8 cellular contexts compared by ENCODE assay signal in genomic region chr2:222655406-222655747, GRCh38. TPM values are rescaled to one million over a fixed set of nuclear protein-coding genes. Genes with fewer than 3 reads are reported as not detected.
DNase-seq lines count a peak whose midpoint lies in the region; ATAC-seq and TF ChIP-seq lines count a peak whose summit lies in the region.

No MANE protein-coding gene starts in this region.

- no peaks in the 10 kb centered on the region for H3K9me3 Mint-ChIP-seq in activated CD4-positive, alpha-beta memory T cell treated with anti-CD3 and anti-CD28 coated beads, Interleukin-2, amount 10 ng/mL, durations not matched to agents 7 days and 5 days

- peaks cover 20% of the 10 kb centered on the region for H3K36me3 Mint-ChIP-seq in activated CD4-positive, alpha-beta memory T cell treated with anti-CD3 and anti-CD28 coated beads, Interleukin-2, amount 10 ng/mL, durations not matched to agents 7 days and 5 days (ENCODE audit: low read depth)

- WGBS in sigmoid colon, 2 donors = 0 to 1% methylated on average over 14 of the region's 14 CpGs

- H3K4me3 Mint-ChIP-seq in activated CD4-positive, alpha-beta memory T cell treated with anti-CD3 and anti-CD28 coated beads, Interleukin-2, amount 10 ng/mL, durations not matched to agents 7 days and 5 days = peak overlapping the region; percentile 95

- TF ChIP-seq CTCF in sigmoid colon (IDR thresholded peaks at IDR 0.05) = no peak

- intact Hi-C loops in left cardiac atrium (cut with DNase I) (no loop called here), sigmoid colon (cut with DNase I) (loop anchor here (5.0 kb wide), 1 partner anchor 207 kb away; the partner anchor contains the start of gene ACSL3)

- CTCF ChIA-PET in activated CD4-positive, alpha-beta memory T cell treated with anti-CD3 and anti-CD28 coated beads, Interleukin-2, amount 10 ng/mL, durations not matched to agents 7 days and 5 days (lab: Charles Lee) = interaction anchor here (0.7 to 2.7 kb wide), 5 partner anchors 8 to 337 kb away, joined by 3 to 12 read pairs (median 5); no protein-coding TSS in a partner anchor

- no peak for TF ChIP-seq EP300 in sigmoid colon (IDR thresholded peaks at IDR 0.05)

- H3K27ac ChIP-seq in sigmoid colon = peak overlapping the region; percentile 79 to 87 (median 84)

- peak overlapping the region; percentile 85 for H3K27ac Mint-ChIP-seq in activated CD4-positive, alpha-beta memory T cell treated with anti-CD3 and anti-CD28 coated beads, Interleukin-2, amount 10 ng/mL, durations not matched to agents 7 days and 5 days

- H3K4me3 ChIP-seq in sigmoid colon = peak overlapping the region; percentile 56 to 93 (median 82)

- no peaks in the 10 kb centered on the region for H3K9me3 ChIP-seq in sigmoid colon

- no peak for TF ChIP-seq POLR2A in sigmoid colon (IDR thresholded peaks at IDR 0.05)

- POLR2A ChIA-PET in activated CD4-positive, alpha-beta memory T cell treated with anti-CD3 and anti-CD28 coated beads, Interleukin-2, amount 10 ng/mL, durations not matched to agents 7 days and 5 days (lab: Charles Lee) = interaction anchor here (0.6 to 2.4 kb wide), 9 partner anchors 13 to 356 kb away, joined by 3 to 13 read pairs (median 3); partner anchors contain the start of gene ACSL3

- H3K4me1 ChIP-seq in sigmoid colon = peaks cover 0 to 30% (median 20%) of the 10 kb centered on the region in 4 donors

- H3K27me3 Mint-ChIP-seq in activated CD4-positive, alpha-beta memory T cell treated with anti-CD3 and anti-CD28 coated beads, Interleukin-2, amount 10 ng/mL, durations not matched to agents 7 days and 5 days = no peaks in the 10 kb centered on the region

- ATAC-seq in GM21737 (IDR thresholded peaks at IDR 0.05; ENCODE audit: unreplicated experiment) (peak; percentile 9), left cardiac atrium (peak; percentile 4 to 27)

- H3K4me1 Mint-ChIP-seq in activated CD4-positive, alpha-beta memory T cell treated with anti-CD3 and anti-CD28 coated beads, Interleukin-2, amount 10 ng/mL, durations not matched to agents 7 days and 5 days = peaks cover 50% of the 10 kb centered on the region

- peak; percentile 21 for DNase-seq in GDM1 (lab: John Stamatoyannopoulos, UW)
- DNase-seq in M059J (ENCODE audit: low read depth) = peak; percentile 56
- no peak for DNase-seq in activated CD4-positive, alpha-beta memory T cell treated with anti-CD3 and anti-CD28 coated beads, Interleukin-2, amount 10 ng/mL, durations not matched to agents 7 days and 5 days
- DNase-seq in left cardiac atrium = no peak
- no peak for DNase-seq in sigmoid colon
- DNase-seq in NCI-H2107 treated with DMSO at 0.1 percent for 48 hours (lab: John Stamatoyannopoulos, UW; ENCODE audit: unreplicated experiment) = no peak
- DNase-seq in Ammon's horn (ENCODE audit: low spot score) = no peak

- no peaks in the 10 kb centered on the region for H3K27me3 ChIP-seq in sigmoid colon

- no peaks in the 10 kb centered on the region for H3K36me3 ChIP-seq in sigmoid colon

RNA-seq across cellular contexts. Expression of gene FARSB, which starts 0.5 kb away (rescaled TPM):
- total RNA-seq in M059J (2014; rRNA removed; shearing (Covaris generic)) = 27.4 and 32.3 TPM in 2 replicates
- 10 to 100 TPM; 20.8 to 21.5 TPM for total RNA-seq in activated CD4-positive, alpha-beta memory T cell treated with anti-CD3 and anti-CD28 coated beads, Interleukin-2, amount 10 ng/mL, durations not matched to agents 7 days and 5 days
- total RNA-seq in left cardiac atrium (10 to 100 TPM; 13.8 to 23.2 TPM), sigmoid colon (10 to 100 TPM in 3 of 4 donors, 1 to 10 TPM in 1; 8.3 to 15.6 (median 15.3) TPM)
- 10 to 100 TPM; 11.4 to 23.0 (median 12.9) TPM for polyA plus RNA-seq in sigmoid colon

RNA-seq across cellular contexts. Expression of gene MOGAT1, which starts 16.1 kb away (rescaled TPM):
- total RNA-seq in M059J (2014; rRNA removed; shearing (Covaris generic)) = not detected in 2 replicates
- not detected for total RNA-seq in activated CD4-positive, alpha-beta memory T cell treated with anti-CD3 and anti-CD28 coated beads, Interleukin-2, amount 10 ng/mL, durations not matched to agents 7 days and 5 days
- total RNA-seq in left cardiac atrium = under 1 TPM; 0.47 to 0.50 TPM
- total RNA-seq in sigmoid colon = not detected
- polyA plus RNA-seq in sigmoid colon = not detected

Comparison
In these comparisons a context has a peak if more than half of its experiments do, and no peak if none do; other contexts are left out.
1. DNase-seq: peak in GDM1 (single experiment) and M059J (single experiment); none in activated CD4-positive, alpha-beta memory T cell treated with anti-CD3 and anti-CD28 coated beads, Interleukin-2, amount 10 ng/mL, durations not matched to agents 7 days and 5 days (single experiment), left cardiac atrium (single experiment), sigmoid colon (single experiment), NCI-H2107 treated with DMSO at 0.1 percent for 48 hours (single experiment) and Ammon's horn (single experiment).